22 cellular contexts compared by ENCODE assay signal in genomic region chr2:28257182-28257581, GRCh38.
"Had no signal": no experiment of that assay in that cellular context is flagged by ENCODE, and none has a peak within 500 bp of the region (broad histone marks: within the 10 kb centered on the region; RNA-seq: fewer than 3 reads in every experiment).

No MANE protein-coding gene starts in this region.

- H3K9me3 Mint-ChIP-seq: memory B cell; naive thymus-derived CD4-positive, alpha-beta T cell; stimulated activated effector memory CD8-positive, alpha-beta T cell treated with anti-CD3 and anti-CD28 coated beads, Interleukin-12 subunit alpha, Interleukin-12 subunit beta, amount 100 ng/mL, for 72 hours had no signal

- H3K27me3 Mint-ChIP-seq: memory B cell; naive thymus-derived CD4-positive, alpha-beta T cell had no signal

- ATAC-seq: esophagus mucosa; gastrocnemius medialis; heart left ventricle; left lobe of liver; naive thymus-derived CD4-positive, alpha-beta T cell; psoas muscle; right cardiac atrium; stimulated activated effector memory CD8-positive, alpha-beta T cell treated with anti-CD3 and anti-CD28 coated beads, Interleukin-12 subunit alpha, Interleukin-12 subunit beta, amount 100 ng/mL, for 72 hours had no signal

- DNase-seq: cortex of kidney; effector CD4-positive, alpha-beta T cell; foreskin fibroblast; gastrocnemius medialis; heart left ventricle; kidney; naive thymus-derived CD4-positive, alpha-beta T cell; psoas muscle; right cardiac atrium; sigmoid colon; stimulated activated CD4-positive, alpha-beta T cell treated with anti-CD3 and anti-CD28 coated beads, Interleukin-2, amount 100 ng/mL, for 24 hours; stimulated activated CD4-positive, alpha-beta T cell treated with anti-CD3 and anti-CD28 coated beads, Interleukin-4, amount 100 ng/mL, for 24 hours; stimulated activated naive CD4-positive, alpha-beta T cell treated with Interleukin-2 at 50 U/mL for 16 hours; stomach; thyroid gland had no signal

- H3K27ac Mint-ChIP-seq: memory B cell; mesothelial cell of epicardium; nephron; neural progenitor cell; stimulated activated effector memory CD8-positive, alpha-beta T cell treated with anti-CD3 and anti-CD28 coated beads, Interleukin-12 subunit alpha, Interleukin-12 subunit beta, amount 100 ng/mL, for 72 hours had no signal

- H3K4me1 Mint-ChIP-seq: memory B cell, nephron, neural progenitor cell had no signal

- H3K4me3 Mint-ChIP-seq: memory B cell; mesothelial cell of epicardium; nephron; neural progenitor cell; stimulated activated effector memory CD8-positive, alpha-beta T cell treated with anti-CD3 and anti-CD28 coated beads, Interleukin-12 subunit alpha, Interleukin-12 subunit beta, amount 100 ng/mL, for 72 hours had no signal
